15 cellular contexts compared by ENCODE assay signal in the genomic region with DNA sequence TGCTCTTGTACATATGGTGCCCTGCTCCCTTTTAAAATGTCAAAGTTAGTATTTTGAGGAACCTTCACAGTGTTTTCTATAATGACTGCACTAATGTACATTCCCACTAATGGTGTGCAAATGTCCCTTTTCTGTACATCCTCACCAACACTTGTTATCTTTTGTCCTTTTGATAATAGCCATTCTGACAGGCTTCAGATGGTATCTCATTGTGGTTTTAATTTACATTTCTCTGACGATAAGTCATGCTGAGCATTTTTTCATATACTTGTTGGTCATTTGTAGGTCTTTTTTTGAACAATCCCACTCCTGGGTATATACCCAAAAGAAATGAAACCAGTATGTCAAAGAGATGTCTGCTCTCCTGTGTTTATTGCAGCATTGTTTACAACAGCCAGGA.
DNase-seq lines count a peak whose midpoint lies in the region; ATAC-seq and TF ChIP-seq lines count a peak whose summit lies in the region.
"Had no signal": no experiment of that assay in that cellular context is flagged by ENCODE, and none has a peak within 500 bp of the region (broad histone marks: within the 10 kb centered on the region; RNA-seq: fewer than 3 reads in every experiment).

No MANE protein-coding gene starts in this region.

- H3K4me1 ChIP-seq in SK-N-SH (ENCODE audit: control insufficient read depth in 1 of 2, insufficient read depth in 2 of 2, low read depth in 1 of 2, low read length in 1 of 2) = peaks cover 0 to 6% of the 10 kb centered on the region in 2 experiments; a peak in 1 of 4 replicates
- peaks cover 11% of the 10 kb centered on the region for H3K4me1 ChIP-seq in smooth muscle cell (ENCODE audit: low read depth)

- H3F3A ChIP-seq in SK-N-SH (replicated peaks; ENCODE audit: insufficient read depth) (peaks cover 6% of the 10 kb centered on the region), smooth muscle cell (ENCODE audit: low read depth) (peaks cover 15% of the 10 kb centered on the region)

- TF ChIP-seq POLR2A in GM18505 (IDR thresholded peaks at IDR 0.05; ENCODE audit: borderline replicate concordance, extremely low read depth, insufficient read depth, insufficient read length) = no peak

- no peaks in the 10 kb centered on the region for H3K36me3 ChIP-seq in SK-N-SH (replicated peaks in 1 of 2; ENCODE audit: control insufficient read depth in 1 of 2, insufficient read depth in 2 of 2, low read length in 1 of 2)
- no peaks in the 10 kb centered on the region for H3K36me3 ChIP-seq in brain microvascular endothelial cell (replicated peaks)
- H3K36me3 ChIP-seq in smooth muscle cell (ENCODE audit: low read depth) = no peaks in the 10 kb centered on the region
- H3K36me3 ChIP-seq: BLaER1 treated with 17β-estradiol and CSF1 and Interleukin-3, amounts not matched to agents 10 nM and 100 nM had no signal

- H3K27ac ChIP-seq in SK-N-SH (ENCODE audit: low read depth in 2 of 2, low read length in 1 of 2) (peak overlapping the region in 1 of 2 experiments; percentile 52; a peak in 2 of 4 replicates), brain microvascular endothelial cell (peak overlapping the region; percentile 58), smooth muscle cell (ENCODE audit: low read depth) (peak overlapping the region; percentile 81)
- H3K27ac ChIP-seq: BLaER1 treated with 17β-estradiol and CSF1 and Interleukin-3, amounts not matched to agents 10 nM and 100 nM; GM23248 had no signal

- no peak for ATAC-seq in GM18517 (IDR thresholded peaks at IDR 0.05; ENCODE audit: unreplicated experiment)
- ATAC-seq in GM18505 (IDR thresholded peaks at IDR 0.05; ENCODE audit: unreplicated experiment) = no peak
- ATAC-seq: HCT116 had no signal

- DNase-seq in EL (peak; percentile 36), SK-N-SH (no peak), brain microvascular endothelial cell (no peak), smooth muscle cell (lab: John Stamatoyannopoulos, UW; ENCODE audit: unreplicated experiment) (no peak), SKM-1 treated with dmso at 0.1 percent for 144 hours (lab: John Stamatoyannopoulos, UW; ENCODE audit: unreplicated experiment) (no peak)
- DNase-seq: ACHN; Calu3; CD4-positive, CD25-positive, alpha-beta regulatory T cell; DMS79; GDM1; GM23248 had no signal

- WGBS in SK-N-SH (ENCODE audit: low lambda C conversion rate) = 5% methylated on average over 1 of the region's 1 CpG
- 15% methylated on average over 1 of the region's 1 CpG for WGBS in smooth muscle cell (ENCODE audit: low lambda C conversion rate)

- H3K4me3 ChIP-seq in SK-N-SH (ENCODE audit: low read depth in 2 of 2, low read length in 1 of 2) = no peak overlapping the region
- no peak overlapping the region for H3K4me3 ChIP-seq in brain microvascular endothelial cell (ENCODE audit: low read depth, low read length)
- H3K4me3 ChIP-seq in smooth muscle cell = no peak overlapping the region
- H3K4me3 ChIP-seq: BLaER1 treated with 17β-estradiol and CSF1 and Interleukin-3, amounts not matched to agents 10 nM and 100 nM; GM23248 had no signal

- POLR2A ChIA-PET in SK-N-SH (lab: Yijun Ruan, JAX) = no interaction called here

- in situ Hi-C loops in brain microvascular endothelial cell (cut with HindIII; ENCODE audit: low pct_ligation_motif_present, low sequenced_read_pairs) = no loop called here

- no peaks in the 10 kb centered on the region for H3K9me2 ChIP-seq in SK-N-SH

- H4K20me1 ChIP-seq in SK-N-SH (ENCODE audit: insufficient read depth) (no peaks in the 10 kb centered on the region), smooth muscle cell (ENCODE audit: low read depth) (no peaks in the 10 kb centered on the region)
- H4K20me1 ChIP-seq: BLaER1 treated with 17β-estradiol and CSF1 and Interleukin-3, amounts not matched to agents 10 nM and 100 nM had no signal

- H2AFZ ChIP-seq in SK-N-SH (ENCODE audit: low read depth) (no peak overlapping the region), smooth muscle cell (ENCODE audit: low read depth) (no peak overlapping the region)
- H2AFZ ChIP-seq: GM23248 had no signal

- TF ChIP-seq CTCF in SK-N-SH (IDR thresholded peaks at IDR 0.05) (no peak), brain microvascular endothelial cell (IDR thresholded peaks at IDR 0.05; ENCODE audit: low read depth, low read length, missing control alignments) (no peak), smooth muscle cell (IDR thresholded peaks at IDR 0.05; ENCODE audit: borderline replicate concordance, insufficient read depth, poor library complexity, severe bottlenecking) (no peak)

- H3K27me3 ChIP-seq in SK-N-SH (ENCODE audit: insufficient read depth) (peaks cover 5% of the 10 kb centered on the region; the same call in 1 of the 2 replicates), brain microvascular endothelial cell (replicated peaks) (no peaks in the 10 kb centered on the region), smooth muscle cell (ENCODE audit: low read depth) (no peaks in the 10 kb centered on the region)
- H3K27me3 ChIP-seq: BLaER1 treated with 17β-estradiol and CSF1 and Interleukin-3, amounts not matched to agents 10 nM and 100 nM had no signal

- H3K79me2 ChIP-seq in SK-N-SH (ENCODE audit: insufficient read depth) (no peaks in the 10 kb centered on the region), smooth muscle cell (ENCODE audit: low read depth) (no peaks in the 10 kb centered on the region)

- H3K9ac ChIP-seq in SK-N-SH (no peak overlapping the region), smooth muscle cell (ENCODE audit: low read depth) (peak overlapping the region; percentile 19)
- H3K9ac ChIP-seq: BLaER1 treated with 17β-estradiol and CSF1 and Interleukin-3, amounts not matched to agents 10 nM and 100 nM; GM23248 had no signal

- H3K9me3 ChIP-seq in SK-N-SH = no peaks in the 10 kb centered on the region
- no peaks in the 10 kb centered on the region for H3K9me3 ChIP-seq in smooth muscle cell (replicated peaks; ENCODE audit: low read depth)

- no peak overlapping the region for H3K4me2 ChIP-seq in SK-N-SH
- H3K4me2 ChIP-seq in smooth muscle cell = peak overlapping the region; percentile 69
- H3K4me2 ChIP-seq: BLaER1 treated with 17β-estradiol and CSF1 and Interleukin-3, amounts not matched to agents 10 nM and 100 nM had no signal

- peak in 1 of 2 experiments; percentile 45; a peak in 1 of 4 replicates for TF ChIP-seq EP300 in SK-N-SH (IDR thresholded peaks at IDR 0.05; ENCODE audit: borderline replicate concordance in 1 of 2, low read depth in 1 of 2, low read length in 1 of 2)

- no peak for TF ChIP-seq RAD21 in SK-N-SH (IDR thresholded peaks at IDR 0.05; ENCODE audit: low read length)

- CTCF ChIA-PET in SK-N-SH (lab: Yijun Ruan, JAX) = no interaction called here

TF ChIP-seq in SK-N-SH, 30 proteins besides CTCF, POLR2A, EP300 and RAD21:
- TF ChIP-seq RXRA (IDR thresholded peaks at IDR 0.05; ENCODE audit: borderline replicate concordance, low read depth) = no peak
- no peak for TF ChIP-seq ZBTB33 (IDR thresholded peaks at IDR 0.05; ENCODE audit: borderline replicate concordance, low read depth)
- TF ChIP-seq TCF12 (IDR thresholded peaks at IDR 0.05) = peak; percentile 85
- no peak for TF ChIP-seq EZH2phosphoT487 (IDR thresholded peaks at IDR 0.05; ENCODE audit: borderline replicate concordance, low read depth)
- no peak for TF ChIP-seq GABPA (IDR thresholded peaks at IDR 0.05; ENCODE audit: low read depth)
- TF ChIP-seq YY1 (IDR thresholded peaks at IDR 0.05; ENCODE audit: low read depth) = no peak
- TF ChIP-seq JUND (IDR thresholded peaks at IDR 0.05) = peak; percentile 59; the same call in 1 of the 2 replicates
- TF ChIP-seq GATA2 (CRISPR knock-in tag; IDR thresholded peaks at IDR 0.05) = no peak
- no peak for TF ChIP-seq FOSL2 (IDR thresholded peaks at IDR 0.05; ENCODE audit: borderline replicate concordance, low read depth)
- TF ChIP-seq NRF1 (IDR thresholded peaks at IDR 0.05; ENCODE audit: low read depth, low read length) = no peak
- TF ChIP-seq RCOR1 (IDR thresholded peaks at IDR 0.05; ENCODE audit: low read length) = no peak
- TF ChIP-seq PBX3 (IDR thresholded peaks at IDR 0.05) = peak; percentile 81
- peak; percentile 30; the same call in 1 of the 2 replicates for TF ChIP-seq TEAD4 (IDR thresholded peaks at IDR 0.05; ENCODE audit: borderline replicate concordance, insufficient read depth)
- TF ChIP-seq, protein P1, sequence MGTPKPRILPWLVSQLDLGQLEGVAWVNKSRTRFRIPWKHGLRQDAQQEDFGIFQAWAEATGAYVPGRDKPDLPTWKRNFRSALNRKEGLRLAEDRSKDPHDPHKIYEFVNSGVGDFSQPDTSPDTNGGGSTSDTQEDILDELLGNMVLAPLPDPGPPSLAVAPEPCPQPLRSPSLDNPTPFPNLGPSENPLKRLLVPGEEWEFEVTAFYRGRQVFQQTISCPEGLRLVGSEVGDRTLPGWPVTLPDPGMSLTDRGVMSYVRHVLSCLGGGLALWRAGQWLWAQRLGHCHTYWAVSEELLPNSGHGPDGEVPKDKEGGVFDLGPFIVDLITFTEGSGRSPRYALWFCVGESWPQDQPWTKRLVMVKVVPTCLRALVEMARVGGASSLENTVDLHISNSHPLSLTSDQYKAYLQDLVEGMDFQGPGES (IDR thresholded peaks at IDR 0.05; ENCODE audit: low read depth, low read length) = no peak
